ENCODE assay signal across 17 cellular contexts in the genomic region with DNA sequence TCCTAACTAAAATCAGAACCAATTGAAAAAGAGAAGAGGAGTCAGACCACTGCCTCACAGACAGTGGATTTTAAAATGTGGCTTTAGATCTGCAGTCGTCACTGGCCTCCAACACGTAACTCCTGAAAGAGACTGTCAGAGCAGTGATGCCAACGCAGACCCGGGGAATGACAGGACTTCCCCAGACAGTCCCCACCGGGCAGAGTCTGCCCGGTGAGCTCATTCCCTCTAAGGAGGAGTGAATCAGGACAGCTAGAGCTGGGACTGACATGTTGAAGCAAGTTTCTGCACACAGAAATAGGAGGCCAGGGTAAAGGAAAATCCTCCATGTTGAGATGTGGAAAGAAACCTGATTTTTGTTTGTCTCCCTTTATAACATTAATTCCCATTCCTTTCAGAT.
DNase-seq lines count a peak whose midpoint lies in the region; ATAC-seq, FAIRE-seq and TF ChIP-seq lines count a peak whose summit lies in the region.
"Had no signal": no experiment of that assay in that cellular context is flagged by ENCODE, and none has a peak within 500 bp of the region (broad histone marks: within the 10 kb centered on the region; RNA-seq: fewer than 3 reads in every experiment).

No MANE protein-coding gene starts in this region.

- no peak overlapping the region for H3K27ac Mint-ChIP-seq in T-cell
- H3K27ac Mint-ChIP-seq: naive B cell; stimulated activated naive B cell treated with anti-CD40 and anti-IgM and Interleukin-4, amounts not matched to agents 10 μg/mL and 1 μg/mL and 100 μg/mL, for 72 hours had no signal

- H3K27me3 Mint-ChIP-seq in T-cell = peaks cover 13 to 23% of the 10 kb centered on the region in 2 donors

- POLR2A ChIA-PET in T-cell (lab: Charles Lee) = no interaction called here

- H3K4me3 ChIP-seq in bronchial epithelial cell (ENCODE audit: low read depth, low read length) (no peak overlapping the region), keratinocyte (ENCODE audit: control insufficient read depth in 2 of 3, extremely low read depth in 1 of 3, insufficient read depth in 2 of 3, low read depth in 1 of 3, low read length in 3 of 3) (no peak overlapping the region)
- H3K4me3 ChIP-seq: hepatocyte had no signal

- H3K27me3 ChIP-seq in bronchial epithelial cell (ENCODE audit: control insufficient read depth, insufficient read depth, low read length) (no peaks in the 10 kb centered on the region), keratinocyte (ENCODE audit: control insufficient read depth, extremely low read depth, insufficient read depth, low read length) (no peaks in the 10 kb centered on the region)
- H3K27me3 ChIP-seq: hepatocyte had no signal

- no peak for ATAC-seq in T-cell (replicated peaks in 1 of 4)
- ATAC-seq: stimulated activated naive B cell treated with anti-CD40 and anti-IgM and Interleukin-4, amounts not matched to agents 10 μg/mL and 1 μg/mL and 100 μg/mL, for 72 hours had no signal

- peaks cover 28% of the 10 kb centered on the region for H3K4me1 ChIP-seq in keratinocyte (ENCODE audit: control insufficient read depth, extremely low read depth, insufficient read depth, low read length)

- H2AFZ ChIP-seq in keratinocyte (ENCODE audit: control insufficient read depth, low read length) = no peak overlapping the region
- H2AFZ ChIP-seq: hepatocyte had no signal

- FAIRE-seq in bronchial epithelial cell (lab: Jason Lieb, UNC) (no peak), keratinocyte (lab: Jason Lieb, UNC) (peak; percentile 98), D721Med (lab: Jason Lieb, UNC) (no peak)

- H3K36me3 ChIP-seq in bronchial epithelial cell (ENCODE audit: control insufficient read depth, insufficient read depth, low read length) (no peaks in the 10 kb centered on the region), keratinocyte (ENCODE audit: control insufficient read depth in 2 of 2, extremely low read depth in 1 of 2, insufficient read depth in 2 of 2, low read length in 2 of 2) (no peaks in the 10 kb centered on the region)

- H4K20me1 ChIP-seq in keratinocyte (ENCODE audit: control insufficient read depth, extremely low read depth, insufficient read depth, low read length) = no peaks in the 10 kb centered on the region

- peak overlapping the region; percentile 64 for H3K9ac ChIP-seq in keratinocyte (ENCODE audit: control insufficient read depth, extremely low read depth, insufficient read depth, low read length)

- peak overlapping the region; percentile 73 for H3K4me2 ChIP-seq in keratinocyte (ENCODE audit: control insufficient read depth, extremely low read depth, insufficient read depth, low read depth, low read length)
- H3K4me2 ChIP-seq: hepatocyte had no signal

- H3K79me2 ChIP-seq in keratinocyte (ENCODE audit: control insufficient read depth, insufficient read depth, low read length) = no peaks in the 10 kb centered on the region
- H3K79me2 ChIP-seq: hepatocyte had no signal

- no peaks in the 10 kb centered on the region for H3K9me3 ChIP-seq in keratinocyte (ENCODE audit: control insufficient read depth, low read depth, low read length)

- DNase-seq in 8988T = peak; percentile 14
- DNase-seq in HPDE6-E6E7 (ENCODE audit: extremely low spot score) = peak; percentile 97
- DNase-seq in bronchial epithelial cell (ENCODE audit: low read depth) = peak; percentile 98
- DNase-seq in keratinocyte (ENCODE audit: low read depth, low spot score) = peak; percentile 92
- no peak for DNase-seq in D721Med (ENCODE audit: insufficient read length, low spot score)
- no peak for DNase-seq in T-cell
- no peak for DNase-seq in NCI-H345 treated with DMSO at 0.1 percent for 48 hours (lab: John Stamatoyannopoulos, UW; ENCODE audit: unreplicated experiment)
- DNase-seq in NOMO-1 (lab: John Stamatoyannopoulos, UW; ENCODE audit: unreplicated experiment in 2 of 2) = no peak
- DNase-seq: activated CD4-positive, alpha-beta T cell treated with anti-CD3 and anti-CD28 coated beads for 48 hours; activated naive CD4-positive, alpha-beta T cell; cortex of kidney; HCEC 1CT; naive B cell; NCI-H226; SHP77 treated with DMSO at 0.1 percent for 48 hours; stimulated activated naive B cell treated with anti-CD40 and anti-IgM and Interleukin-4, amounts not matched to agents 10 μg/mL and 1 μg/mL and 100 μg/mL, for 72 hours had no signal

- H3K4me3 Mint-ChIP-seq in T-cell = no peak overlapping the region
- H3K4me3 Mint-ChIP-seq: naive B cell; stimulated activated naive B cell treated with anti-CD40 and anti-IgM and Interleukin-4, amounts not matched to agents 10 μg/mL and 1 μg/mL and 100 μg/mL, for 72 hours had no signal

- H3K9me3 Mint-ChIP-seq in T-cell = no peaks in the 10 kb centered on the region

- dilution Hi-C loops in keratinocyte (cut with MboI; ENCODE audit: extremely low pct_ligation_motif_present, low sequenced_read_pairs) = no loop called here

- H3K9me1 ChIP-seq in keratinocyte (ENCODE audit: control insufficient read depth, extremely low read depth, insufficient read depth, low read length) = no peaks in the 10 kb centered on the region

- TF ChIP-seq CTCF in bronchial epithelial cell (IDR thresholded peaks at IDR 0.05; ENCODE audit: insufficient read depth, low read length, severe bottlenecking) (no peak), keratinocyte (optimal IDR thresholded peaks at IDR 0.05 in 1 of 3, IDR thresholded peaks at IDR 0.05 in 1 of 3, conservative IDR thresholded peaks at IDR 0.05 in 1 of 3; ENCODE audit: extremely low read depth in 1 of 3, insufficient read depth in 2 of 3, low read length in 3 of 3) (no peak), D721Med (IDR thresholded peaks at IDR 0.05; ENCODE audit: insufficient read depth, missing control alignments) (no peak)

- peak overlapping the region; percentile 95 for H3K27ac ChIP-seq in keratinocyte (ENCODE audit: control insufficient read depth, insufficient read depth, low read length)
- H3K27ac ChIP-seq: hepatocyte had no signal

- H3K4me1 Mint-ChIP-seq in T-cell = no peaks in the 10 kb centered on the region
- H3K4me1 Mint-ChIP-seq: naive B cell had no signal

- H3K36me3 Mint-ChIP-seq in T-cell = no peaks in the 10 kb centered on the region
- H3K36me3 Mint-ChIP-seq: naive B cell; stimulated activated naive B cell treated with anti-CD40 and anti-IgM and Interleukin-4, amounts not matched to agents 10 μg/mL and 1 μg/mL and 100 μg/mL, for 72 hours had no signal

- CTCF ChIA-PET in T-cell (lab: Charles Lee) = no interaction called here

Comparison
In these comparisons a context has a peak if more than half of its experiments do, and no peak if none do; other contexts are left out.
1. DNase-seq: peak in 8988T (single experiment), HPDE6-E6E7 (single experiment), bronchial epithelial cell (single experiment) and keratinocyte (single experiment); none in D721Med (single experiment), T-cell (0 of 34), NCI-H345 treated with DMSO at 0.1 percent for 48 hours (single experiment) and NOMO-1 (0 of 2).